ENCODE assay signal across 1 cellular context in the genomic region with DNA sequence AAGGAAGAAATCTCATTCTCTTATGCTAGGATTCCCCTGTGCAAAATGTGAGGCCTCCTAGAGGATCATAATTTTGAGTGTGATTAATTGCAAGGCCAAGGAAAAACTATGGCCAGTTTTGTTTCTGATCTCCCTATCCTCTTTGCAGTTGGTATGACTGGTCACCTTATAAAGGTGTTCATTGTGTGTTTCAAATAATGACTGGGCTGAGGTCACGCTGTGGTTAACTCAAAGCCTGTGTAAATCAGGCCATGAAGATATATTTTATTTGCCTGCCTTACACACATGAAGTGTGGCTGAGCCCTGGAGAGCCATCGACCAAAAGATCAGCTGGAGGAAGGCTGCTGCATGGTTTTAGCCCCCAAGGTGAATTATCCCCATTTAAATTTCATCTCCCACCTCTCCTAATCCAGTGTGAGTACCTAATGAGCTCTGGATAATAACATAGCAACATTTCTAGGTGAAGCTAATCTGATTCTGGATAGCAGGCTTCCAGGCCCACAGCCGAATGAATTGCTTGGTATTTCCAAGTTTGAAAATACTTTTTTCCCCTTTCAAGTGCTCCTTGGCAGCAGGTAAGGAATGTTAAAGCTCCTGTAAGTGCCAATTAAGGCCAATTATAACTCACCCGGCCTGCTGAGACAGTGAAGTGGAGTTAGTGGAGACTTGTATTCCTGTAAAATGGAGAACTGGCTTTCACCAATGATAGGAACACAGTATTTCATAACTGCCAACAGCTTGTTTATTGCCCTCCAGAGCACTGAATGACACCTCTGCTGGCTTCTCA.
TF ChIP-seq lines count a peak whose summit lies in the region.

No MANE protein-coding gene starts in this region.

TF ChIP-seq in WTC11, 78 proteins besides CTCF, POLR2A, EP300 and RAD21 (continued from another document):
- TF ChIP-seq ZNF425 (CRISPR knock-in tag; conservative IDR thresholded peaks at IDR 0.05) = no peak
- TF ChIP-seq, protein P1, sequence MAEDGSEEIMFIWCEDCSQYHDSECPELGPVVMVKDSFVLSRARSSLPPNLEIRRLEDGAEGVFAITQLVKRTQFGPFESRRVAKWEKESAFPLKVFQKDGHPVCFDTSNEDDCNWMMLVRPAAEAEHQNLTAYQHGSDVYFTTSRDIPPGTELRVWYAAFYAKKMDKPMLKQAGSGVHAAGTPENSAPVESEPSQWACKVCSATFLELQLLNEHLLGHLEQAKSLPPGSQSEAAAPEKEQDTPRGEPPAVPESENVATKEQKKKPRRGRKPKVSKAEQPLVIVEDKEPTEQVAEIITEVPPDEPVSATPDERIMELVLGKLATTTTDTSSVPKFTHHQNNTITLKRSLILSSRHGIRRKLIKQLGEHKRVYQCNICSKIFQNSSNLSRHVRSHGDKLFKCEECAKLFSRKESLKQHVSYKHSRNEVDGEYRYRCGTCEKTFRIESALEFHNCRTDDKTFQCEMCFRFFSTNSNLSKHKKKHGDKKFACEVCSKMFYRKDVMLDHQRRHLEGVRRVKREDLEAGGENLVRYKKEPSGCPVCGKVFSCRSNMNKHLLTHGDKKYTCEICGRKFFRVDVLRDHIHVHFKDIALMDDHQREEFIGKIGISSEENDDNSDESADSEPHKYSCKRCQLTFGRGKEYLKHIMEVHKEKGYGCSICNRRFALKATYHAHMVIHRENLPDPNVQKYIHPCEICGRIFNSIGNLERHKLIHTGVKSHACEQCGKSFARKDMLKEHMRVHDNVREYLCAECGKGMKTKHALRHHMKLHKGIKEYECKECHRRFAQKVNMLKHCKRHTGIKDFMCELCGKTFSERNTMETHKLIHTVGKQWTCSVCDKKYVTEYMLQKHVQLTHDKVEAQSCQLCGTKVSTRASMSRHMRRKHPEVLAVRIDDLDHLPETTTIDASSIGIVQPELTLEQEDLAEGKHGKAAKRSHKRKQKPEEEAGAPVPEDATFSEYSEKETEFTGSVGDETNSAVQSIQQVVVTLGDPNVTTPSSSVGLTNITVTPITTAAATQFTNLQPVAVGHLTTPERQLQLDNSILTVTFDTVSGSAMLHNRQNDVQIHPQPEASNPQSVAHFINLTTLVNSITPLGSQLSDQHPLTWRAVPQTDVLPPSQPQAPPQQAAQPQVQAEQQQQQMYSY (CRISPR knock-in tag; IDR thresholded peaks at IDR 0.05) = no peak
